In genomic region chr5:142385194-142385593, GRCh38 we compare ENCODE assay signal across 17 cellular contexts.
DNase-seq lines count a peak whose midpoint lies in the region; ATAC-seq and TF ChIP-seq lines count a peak whose summit lies in the region.
"Had no signal": no experiment of that assay in that cellular context is flagged by ENCODE, and none has a peak within 500 bp of the region (broad histone marks: within the 10 kb centered on the region; RNA-seq: fewer than 3 reads in every experiment).

No MANE protein-coding gene starts in this region.

- H3K9ac ChIP-seq in IMR-90 (ENCODE audit: low read depth, low read length) = no peak overlapping the region
- no peak overlapping the region for H3K9ac ChIP-seq in mesendoderm (ENCODE audit: low read length)

- H3K27ac ChIP-seq in IMR-90 (ENCODE audit: insufficient read depth, low read length) (no peak overlapping the region), mesendoderm (ENCODE audit: low read depth, low read length) (no peak overlapping the region), caudate nucleus (ENCODE audit: low read depth, low read length) (no peak overlapping the region)
- H3K27ac ChIP-seq: left lung, PC-9, suprapubic skin had no signal

- H3K4me3 ChIP-seq in IMR-90 (ENCODE audit: insufficient read depth, low read depth, low read length) = no peak overlapping the region
- H3K4me3 ChIP-seq in choroid plexus epithelial cell (ENCODE audit: low read depth, low read length) = no peak overlapping the region
- no peak overlapping the region for H3K4me3 ChIP-seq in mesendoderm (ENCODE audit: low read length)
- H3K4me3 ChIP-seq: left lung, PC-9, suprapubic skin had no signal

- no peak overlapping the region for H3K18ac ChIP-seq in IMR-90 (ENCODE audit: low read depth, low read length)
- no peak overlapping the region for H3K18ac ChIP-seq in mesendoderm (ENCODE audit: low read length)

- intact Hi-C loops in IMR-90 (cut with micrococcal nuclease) = no loop called here

- 0 out of 2 replicates have a peak overlapping the region, but pooled peaks have one; percentile 60 for H2BK20ac ChIP-seq in IMR-90 (ENCODE audit: low read depth, low read length)

- H3K27me3 ChIP-seq in IMR-90 (ENCODE audit: control insufficient read depth, insufficient read depth, low read length) = no peaks in the 10 kb centered on the region
- no peaks in the 10 kb centered on the region for H3K27me3 ChIP-seq in mesendoderm (ENCODE audit: insufficient read depth, low read length, poor library complexity)
- H3K27me3 ChIP-seq: left lung, suprapubic skin had no signal

- dilution Hi-C loops in IMR-90 (cut with HindIII; ENCODE audit: low sequenced_read_pairs, unreplicated experiment) = no loop called here

- no peak overlapping the region for H2AK5ac ChIP-seq in IMR-90 (ENCODE audit: low read depth, low read length)
- no peak overlapping the region for H2AK5ac ChIP-seq in mesendoderm (ENCODE audit: low read length)

- peak overlapping the region; percentile 87; the same call in 1 of the 2 replicates for H3K14ac ChIP-seq in IMR-90 (replicated peaks; ENCODE audit: low read depth, low read length)

- in situ Hi-C loops in IMR-90 (cut with MboI; ENCODE audit: low sequenced_read_pairs) = no loop called here

- ATAC-seq in IMR-90 (ENCODE audit: low read depth) (peak; percentile 68), HG02870 (IDR thresholded peaks at IDR 0.05; ENCODE audit: unreplicated experiment) (no peak)
- ATAC-seq: activated T-cell treated with anti-CD3 and anti-CD28 coated beads, Interleukin-2, amount 50 U/mL, for 4 hours had no signal

- H3K79me2 ChIP-seq in mesendoderm (ENCODE audit: control insufficient read depth, insufficient read depth, low read length) = no peaks in the 10 kb centered on the region

- 40% methylated on average over 1 of the region's 5 CpGs; no CpG with 5 or more reads in 1 of the 2 experiments for whole genome bisulfite sequencing in IMR-90 (ENCODE audit: extremely low coverage in 2 of 2, insufficient read length in 1 of 2), 2 experiments
- no CpG with 5 or more reads among the region's 5 CpGs for WGBS in mesendoderm (ENCODE audit: extremely low coverage, insufficient coverage, low lambda C conversion rate)

- H3K9me1 ChIP-seq in IMR-90 (ENCODE audit: insufficient read depth, low read length) = peaks cover 17% of the 10 kb centered on the region

- no peak overlapping the region; the same call in 1 of the 2 replicates for H3K23ac ChIP-seq in IMR-90 (ENCODE audit: low read depth, low read length)
- no peak overlapping the region for H3K23ac ChIP-seq in mesendoderm (ENCODE audit: low read length)

- H3K4me1 ChIP-seq in IMR-90 (ENCODE audit: control insufficient read depth, insufficient read depth, low read length) (peaks cover 19% of the 10 kb centered on the region), mesendoderm (ENCODE audit: control insufficient read depth, low read depth, low read length) (peaks cover 11% of the 10 kb centered on the region)

- H2AK9ac ChIP-seq in IMR-90 (replicated peaks; ENCODE audit: low read depth, low read length, poor library complexity) = peak overlapping the region; percentile 23

- H2BK15ac ChIP-seq in IMR-90 (ENCODE audit: low read depth, low read length) = no peak overlapping the region; the same call in 2 of the 3 replicates
- no peak overlapping the region for H2BK15ac ChIP-seq in mesendoderm (replicated peaks; ENCODE audit: low read depth)

- H3K4ac ChIP-seq in IMR-90 (ENCODE audit: low read depth, low read length) (peak overlapping the region; percentile 74; the same call in 1 of the 2 replicates), mesendoderm (ENCODE audit: low read depth, low read length) (no peak overlapping the region)

- no peak overlapping the region for H4K5ac ChIP-seq in IMR-90 (ENCODE audit: low read depth, low read length)
- H4K5ac ChIP-seq in mesendoderm (ENCODE audit: low read length) = no peak overlapping the region

- H4K91ac ChIP-seq in IMR-90 (ENCODE audit: insufficient read depth, low read depth, low read length) = no peak overlapping the region

- H3K4me2 ChIP-seq in IMR-90 (ENCODE audit: low read depth, low read length) (no peak overlapping the region; the same call in 1 of the 2 replicates), mesendoderm (ENCODE audit: low read length) (no peak overlapping the region)
- H3K4me2 ChIP-seq: PC-9 had no signal

- H2BK5ac ChIP-seq in IMR-90 (ENCODE audit: low read depth, low read length, poor library complexity, severe bottlenecking) (peak overlapping the region; percentile 13), mesendoderm (ENCODE audit: low read length) (no peak overlapping the region)

- H2BK120ac ChIP-seq in IMR-90 (ENCODE audit: low read depth, low read length) (peak overlapping the region; percentile 62; the same call in 1 of the 2 replicates), mesendoderm (ENCODE audit: low read depth, low read length) (no peak overlapping the region)

- peak overlapping the region; percentile 82 for H2AFZ ChIP-seq in IMR-90 (replicated peaks; ENCODE audit: low read length, poor library complexity)
- H2AFZ ChIP-seq: PC-9 had no signal

- no TSS peak for BruUV-seq in IMR-90 (replicated peaks; lab: Mats Ljungman, UMichigan)

- TF ChIP-seq POLR2A in IMR-90 (IDR thresholded peaks at IDR 0.05; ENCODE audit: low read depth, low read length) = no peak

- no peak for TF ChIP-seq RAD21 in IMR-90 (IDR thresholded peaks at IDR 0.05; ENCODE audit: low read length)

- CTCF ChIA-PET in IMR-90 (lab: Yijun Ruan, JAX) = no interaction called here

- H4K8ac ChIP-seq in IMR-90 (ENCODE audit: low read depth in 2 of 2, low read length in 2 of 2) = peak overlapping the region in 1 of 2 experiments; percentile 61; a peak in 1 of 4 replicates
- no peak overlapping the region for H4K8ac ChIP-seq in mesendoderm (ENCODE audit: low read depth, low read length)

- no peaks in the 10 kb centered on the region for H3K36me3 ChIP-seq in IMR-90 (ENCODE audit: control insufficient read depth, insufficient read depth, low read length)
- no peaks in the 10 kb centered on the region for H3K36me3 ChIP-seq in mesendoderm (ENCODE audit: control insufficient read depth, insufficient read depth, low read length)
- H3K36me3 ChIP-seq: left lung, suprapubic skin had no signal

- H3K79me1 ChIP-seq in IMR-90 (ENCODE audit: low read depth in 1 of 2, low read length in 2 of 2) = peaks cover 2 to 14% of the 10 kb centered on the region in 2 experiments; a peak in 2 of 4 replicates
- H3K79me1 ChIP-seq in mesendoderm (ENCODE audit: low read length) = no peaks in the 10 kb centered on the region

- TF ChIP-seq CTCF in IMR-90 (conservative IDR thresholded peaks at IDR 0.05; ENCODE audit: low read depth, low read length) (no peak), choroid plexus epithelial cell (conservative IDR thresholded peaks at IDR 0.05; ENCODE audit: low read depth, low read length) (no peak)

- DNase-seq in AG08396 (ENCODE audit: low spot score) = peak; percentile 47
- peak; percentile 87 for DNase-seq in IMR-90
- DNase-seq in choroid plexus epithelial cell (ENCODE audit: low read depth) = peak; percentile 74
- DNase-seq in mesendoderm = no peak
- no peak for DNase-seq in stimulated activated CD4-positive, alpha-beta T cell treated with anti-CD3 and anti-CD28 coated beads, Interleukin-4, amount 100 ng/mL, for 24 hours
- no peak for DNase-seq in SW480 (ENCODE audit: low spot score)
- no peak for DNase-seq in caudate nucleus (lab: John Stamatoyannopoulos, UW)
- DNase-seq: activated CD4-positive, CD25-positive, alpha-beta regulatory T cell; activated naive CD4-positive, alpha-beta T cell treated with anti-CD3 and anti-CD28 coated beads, Interleukin-2, amount 10 ng/mL, durations not matched to agents 7 days and 5 days; activated T-cell treated with anti-CD3 and anti-CD28 coated beads, Interleukin-2, amount 50 U/mL, for 4 hours; GDM1; left lung; NCI-H345; PC-9; stimulated activated CD4-positive, alpha-beta T cell treated with anti-CD3 and anti-CD28 coated beads, Interleukin-12 subunit alpha, Interleukin-12 subunit beta, amount 100 ng/mL, for 4 hours had no signal

- H4K20me1 ChIP-seq in IMR-90 (ENCODE audit: insufficient read depth, low read length) = no peaks in the 10 kb centered on the region

- H3K9me3 ChIP-seq in IMR-90 (ENCODE audit: control insufficient read depth, insufficient read depth, low read length) = no peaks in the 10 kb centered on the region
- H3K9me3 ChIP-seq: left lung, suprapubic skin had no signal

- H3K56ac ChIP-seq in IMR-90 (ENCODE audit: extremely low read depth, insufficient read depth, low read length) (no peak overlapping the region), mesendoderm (ENCODE audit: low read length) (peak overlapping the region; percentile 1)

- POLR2A ChIA-PET in IMR-90 (lab: Charles Lee; ENCODE audit: unreplicated experiment) = no interaction called here

TF ChIP-seq in IMR-90, 13 proteins besides CTCF, POLR2A, EP300 and RAD21 (continues in another document):
- TF ChIP-seq RFX5 (IDR thresholded peaks at IDR 0.05; ENCODE audit: low read depth, low read length) = no peak
- no peak for TF ChIP-seq NFE2L2 (IDR thresholded peaks at IDR 0.05; ENCODE audit: low read depth, low read length)
- TF ChIP-seq BHLHE40 (IDR thresholded peaks at IDR 0.05; ENCODE audit: low read depth, low read length) = no peak
- TF ChIP-seq ELK1 (IDR thresholded peaks at IDR 0.05; ENCODE audit: borderline replicate concordance, low read depth, low read length) = no peak
- no peak for TF ChIP-seq FOS (IDR thresholded peaks at IDR 0.05; ENCODE audit: low read depth, low read length)
- no peak for TF ChIP-seq MAZ (IDR thresholded peaks at IDR 0.05; ENCODE audit: borderline replicate concordance, low read depth, low read length)
- TF ChIP-seq, protein P1, sequence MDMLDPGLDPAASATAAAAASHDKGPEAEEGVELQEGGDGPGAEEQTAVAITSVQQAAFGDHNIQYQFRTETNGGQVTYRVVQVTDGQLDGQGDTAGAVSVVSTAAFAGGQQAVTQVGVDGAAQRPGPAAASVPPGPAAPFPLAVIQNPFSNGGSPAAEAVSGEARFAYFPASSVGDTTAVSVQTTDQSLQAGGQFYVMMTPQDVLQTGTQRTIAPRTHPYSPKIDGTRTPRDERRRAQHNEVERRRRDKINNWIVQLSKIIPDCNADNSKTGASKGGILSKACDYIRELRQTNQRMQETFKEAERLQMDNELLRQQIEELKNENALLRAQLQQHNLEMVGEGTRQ (IDR thresholded peaks at IDR 0.05; ENCODE audit: low read depth, low read length) = no peak
- no peak for TF ChIP-seq MAFK (IDR thresholded peaks at IDR 0.05; ENCODE audit: low read depth, low read length)
- TF ChIP-seq SMC3 (IDR thresholded peaks at IDR 0.05; ENCODE audit: low read depth, low read length) = no peak
- no peak for TF ChIP-seq CEBPB (IDR thresholded peaks at IDR 0.05; ENCODE audit: low read depth, low read length)

Comparison
In these comparisons a context has a peak if more than half of its experiments do, and no peak if none do; other contexts are left out.
1. DNase-seq: peak in AG08396 (single experiment), IMR-90 (single experiment) and choroid plexus epithelial cell (single experiment); none in mesendoderm (single experiment), stimulated activated CD4-positive, alpha-beta T cell treated with anti-CD3 and anti-CD28 coated beads, Interleukin-4, amount 100 ng/mL, for 24 hours (single experiment), SW480 (single experiment) and caudate nucleus (0 of 61).